16 cellular contexts compared by ENCODE assay signal in the genomic region with DNA sequence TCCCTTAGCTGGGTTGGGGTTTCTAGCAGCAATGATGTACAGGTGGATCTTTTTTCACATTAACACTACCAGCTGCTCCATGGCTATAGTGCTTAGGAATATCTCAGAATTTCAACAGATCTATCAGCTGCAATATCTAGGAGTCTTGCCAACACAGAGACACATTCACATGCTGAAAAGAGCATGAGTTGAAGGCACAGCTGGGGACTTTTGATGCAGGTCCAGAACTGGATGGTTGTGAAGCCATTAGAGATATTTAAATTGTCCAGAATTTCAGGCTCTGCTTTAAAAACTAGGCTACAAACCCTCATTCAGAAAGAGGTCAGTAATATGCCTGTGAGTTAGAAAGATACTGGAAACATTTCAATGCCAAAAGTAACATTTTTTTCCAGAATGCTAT.
A peak's percentile ranks its signal among the peaks of the same experiment; 100 is the strongest.
DNase-seq lines count a peak whose midpoint lies in the region; ATAC-seq and TF ChIP-seq lines count a peak whose summit lies in the region.
"Had no signal": no experiment of that assay in that cellular context is flagged by ENCODE, and none has a peak within 500 bp of the region (broad histone marks: within the 10 kb centered on the region; RNA-seq: fewer than 3 reads in every experiment).

No MANE protein-coding gene starts in this region.

- H3K27me3 Mint-ChIP-seq in osteocyte (ENCODE audit: unreplicated experiment): no peaks in the 10 kb centered on the region
- H3K27me3 Mint-ChIP-seq: activated naive CD8-positive, alpha-beta T cell treated with anti-CD3 and anti-CD28 coated beads for 36 hours; CD4-positive, CD25-positive, alpha-beta regulatory T cell had no signal

- no peak for TF ChIP-seq POLR2A in esophagus squamous epithelium (IDR thresholded peaks at IDR 0.05)
- TF ChIP-seq POLR2A in prostate gland (IDR thresholded peaks at IDR 0.05): no peak

- H3K36me3 Mint-ChIP-seq in osteocyte (ENCODE audit: unreplicated experiment): peaks cover 17% of the 10 kb centered on the region

- H3K9me3 ChIP-seq in MG63 (no peaks in the 10 kb centered on the region), esophagus squamous epithelium (no peaks in the 10 kb centered on the region), prostate gland (no peaks in the 10 kb centered on the region)

- TF ChIP-seq CTCF in choroid plexus epithelial cell (conservative IDR thresholded peaks at IDR 0.05; ENCODE audit: low read depth, low read length) (no peak), osteocyte (IDR thresholded peaks at IDR 0.05) (no peak), esophagus squamous epithelium (IDR thresholded peaks at IDR 0.05) (no peak), prostate gland (IDR thresholded peaks at IDR 0.05) (no peak)

- ATAC-seq in GM21723 (IDR thresholded peaks at IDR 0.05; ENCODE audit: unreplicated experiment): no peak
- ATAC-seq: activated CD4-positive, CD25-positive, alpha-beta regulatory T cell treated with anti-CD3 and anti-CD28 coated beads, Interleukin-2, amount 50 U/mL, for 24 hours; left colon had no signal

- peak overlapping the region; percentile 6 for H3K27ac Mint-ChIP-seq in osteocyte (ENCODE audit: unreplicated experiment)
- H3K27ac Mint-ChIP-seq: activated naive CD8-positive, alpha-beta T cell treated with anti-CD3 and anti-CD28 coated beads for 36 hours; CD4-positive, CD25-positive, alpha-beta regulatory T cell had no signal

- intact Hi-C loops in esophagus squamous epithelium (cut with DNase I): no loop called here
- intact Hi-C loops in prostate gland (cut with DNase I): no loop called here

- H3K4me1 Mint-ChIP-seq in osteocyte (ENCODE audit: unreplicated experiment): peaks cover 35% of the 10 kb centered on the region

- DNase-seq in DMS 273 (lab: John Stamatoyannopoulos, UW; ENCODE audit: unreplicated experiment) (peak; percentile 56), MG63 (peak; percentile 47), choroid plexus epithelial cell (ENCODE audit: low read depth) (peak; percentile 96), osteocyte (ENCODE audit: extremely low spot score, unreplicated experiment) (no peak), esophagus squamous epithelium (lab: John Stamatoyannopoulos, UW) (no peak), prostate gland (ENCODE audit: low spot score) (no peak)
- DNase-seq: activated CD8-positive, alpha-beta memory T cell treated with anti-CD3 and anti-CD28 coated beads, Interleukin-2, amount 50 U/mL, for 48 hours; activated naive CD8-positive, alpha-beta T cell treated with anti-CD3 and anti-CD28 coated beads for 36 hours; CD4-positive, CD25-positive, alpha-beta regulatory T cell; hypothalamus; left colon; NCI-H1417 treated with DMSO at 0.1 percent for 48 hours; NCI-H748 treated with DMSO at 0.1 percent for 48 hours; posterior cingulate gyrus had no signal

- H3K4me3 ChIP-seq in MG63 (no peak overlapping the region), choroid plexus epithelial cell (ENCODE audit: low read depth, low read length) (no peak overlapping the region), esophagus squamous epithelium (no peak overlapping the region), prostate gland (no peak overlapping the region)

- peaks cover 6% of the 10 kb centered on the region for H3K36me3 ChIP-seq in MG63
- H3K36me3 ChIP-seq in esophagus squamous epithelium: peaks cover 0 to 48% (median 0%) of the 10 kb centered on the region in 3 donors
- no peaks in the 10 kb centered on the region for H3K36me3 ChIP-seq in prostate gland

- no peak overlapping the region for H3K27ac ChIP-seq in esophagus squamous epithelium
- no peak overlapping the region for H3K27ac ChIP-seq in prostate gland

- no peak overlapping the region for H3K4me3 Mint-ChIP-seq in osteocyte (ENCODE audit: unreplicated experiment)
- H3K4me3 Mint-ChIP-seq: activated naive CD8-positive, alpha-beta T cell treated with anti-CD3 and anti-CD28 coated beads for 36 hours; CD4-positive, CD25-positive, alpha-beta regulatory T cell had no signal

- no peaks in the 10 kb centered on the region for H3K4me1 ChIP-seq in esophagus squamous epithelium
- no peaks in the 10 kb centered on the region for H3K4me1 ChIP-seq in prostate gland (replicated peaks)

- H3K9me3 Mint-ChIP-seq in osteocyte (ENCODE audit: unreplicated experiment): peaks cover 4% of the 10 kb centered on the region

- no peaks in the 10 kb centered on the region for H3K27me3 ChIP-seq in MG63
- no peaks in the 10 kb centered on the region for H3K27me3 ChIP-seq in esophagus squamous epithelium
- H3K27me3 ChIP-seq in prostate gland (replicated peaks; ENCODE audit: insufficient read depth): no peaks in the 10 kb centered on the region

Comparison
In these comparisons a context has a peak if more than half of its experiments do, and no peak if none do; other contexts are left out.
1. DNase-seq: peak in DMS 273 (single experiment), MG63 (single experiment) and choroid plexus epithelial cell (single experiment); none in osteocyte (single experiment), esophagus squamous epithelium (single experiment) and prostate gland (single experiment).